In the genomic region with DNA sequence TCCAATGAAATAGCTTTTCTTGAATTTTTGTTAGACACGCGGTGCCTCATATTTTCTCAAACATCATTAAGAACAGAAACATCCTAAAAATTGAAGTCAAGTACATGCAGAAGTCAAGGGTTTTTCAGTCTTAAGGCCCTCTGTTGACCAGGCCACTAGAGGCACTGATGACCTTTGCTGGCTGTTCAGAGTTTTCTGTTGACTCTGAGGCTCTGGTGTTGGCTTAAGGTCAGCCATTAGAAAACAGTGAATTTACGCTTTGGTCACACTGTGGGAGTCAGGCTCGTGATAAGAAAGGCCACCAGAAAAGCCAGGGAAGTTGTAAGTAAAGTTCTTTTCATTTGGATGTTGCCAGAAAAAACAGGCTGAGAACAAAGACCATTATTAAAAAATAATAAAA, we compare ENCODE assay signal across 2 cellular contexts.
TF ChIP-seq lines count a peak whose summit lies in the region.

No MANE protein-coding gene starts in this region.

TF ChIP-seq in H1, 55 proteins besides CTCF, POLR2A, EP300 and RAD21 (continued from another document):
- no peak for TF ChIP-seq TCF12 (IDR thresholded peaks at IDR 0.05; ENCODE audit: low read depth, low read length)
- TF ChIP-seq GABPA (IDR thresholded peaks at IDR 0.05; ENCODE audit: borderline replicate concordance, insufficient read depth, low read length) = no peak
- no peak for TF ChIP-seq RBBP5 (IDR thresholded peaks at IDR 0.05; ENCODE audit: borderline replicate concordance, low read depth, low read length)
- TF ChIP-seq RNF2 (IDR thresholded peaks at IDR 0.05; ENCODE audit: borderline replicate concordance, low read depth, low read length, missing control alignments, poor library complexity, severe bottlenecking) = no peak
- TF ChIP-seq SP1 (IDR thresholded peaks at IDR 0.05; ENCODE audit: low read depth, low read length) = no peak
- no peak for TF ChIP-seq ZNF274 (IDR thresholded peaks at IDR 0.05; ENCODE audit: borderline replicate concordance, extremely low read depth, low read length)
- no peak for TF ChIP-seq TEAD4 (IDR thresholded peaks at IDR 0.05; ENCODE audit: low read depth, low read length)
- no peak for TF ChIP-seq TAF1 (IDR thresholded peaks at IDR 0.05; ENCODE audit: low read depth, low read length)
- TF ChIP-seq CTBP2 (IDR thresholded peaks at IDR 0.05; ENCODE audit: borderline replicate concordance, insufficient read depth, insufficient read length, low read length) = no peak
- no peak for TF ChIP-seq CHD2 (IDR thresholded peaks at IDR 0.05; ENCODE audit: low read length)
- TF ChIP-seq CREB1 (IDR thresholded peaks at IDR 0.05) = no peak
- TF ChIP-seq, protein P1, sequence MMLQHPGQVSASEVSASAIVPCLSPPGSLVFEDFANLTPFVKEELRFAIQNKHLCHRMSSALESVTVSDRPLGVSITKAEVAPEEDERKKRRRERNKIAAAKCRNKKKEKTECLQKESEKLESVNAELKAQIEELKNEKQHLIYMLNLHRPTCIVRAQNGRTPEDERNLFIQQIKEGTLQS (IDR thresholded peaks at IDR 0.05; ENCODE audit: insufficient read depth, low read depth, low read length) = no peak
- TF ChIP-seq SIRT6 (IDR thresholded peaks at IDR 0.05; ENCODE audit: low read length) = no peak
- no peak for TF ChIP-seq POLR2AphosphoS5 (IDR thresholded peaks at IDR 0.05; ENCODE audit: low read depth, low read length)
- TF ChIP-seq POU5F1 (IDR thresholded peaks at IDR 0.05; ENCODE audit: low read depth, low read length) = no peak
- no peak for TF ChIP-seq CHD1 (IDR thresholded peaks at IDR 0.05; ENCODE audit: low read depth, low read length)
- no peak for TF ChIP-seq EZH2 (IDR thresholded peaks at IDR 0.05; ENCODE audit: low read depth, low read length, severe bottlenecking)
- no peak for TF ChIP-seq HDAC2 (IDR thresholded peaks at IDR 0.05; ENCODE audit: borderline replicate concordance in 1 of 2, low read depth in 2 of 2, low read length in 2 of 2)

TF ChIP-seq in liver, 16 proteins besides CTCF, POLR2A, EP300 and RAD21 (continued from another document):
- TF ChIP-seq, protein P2, sequence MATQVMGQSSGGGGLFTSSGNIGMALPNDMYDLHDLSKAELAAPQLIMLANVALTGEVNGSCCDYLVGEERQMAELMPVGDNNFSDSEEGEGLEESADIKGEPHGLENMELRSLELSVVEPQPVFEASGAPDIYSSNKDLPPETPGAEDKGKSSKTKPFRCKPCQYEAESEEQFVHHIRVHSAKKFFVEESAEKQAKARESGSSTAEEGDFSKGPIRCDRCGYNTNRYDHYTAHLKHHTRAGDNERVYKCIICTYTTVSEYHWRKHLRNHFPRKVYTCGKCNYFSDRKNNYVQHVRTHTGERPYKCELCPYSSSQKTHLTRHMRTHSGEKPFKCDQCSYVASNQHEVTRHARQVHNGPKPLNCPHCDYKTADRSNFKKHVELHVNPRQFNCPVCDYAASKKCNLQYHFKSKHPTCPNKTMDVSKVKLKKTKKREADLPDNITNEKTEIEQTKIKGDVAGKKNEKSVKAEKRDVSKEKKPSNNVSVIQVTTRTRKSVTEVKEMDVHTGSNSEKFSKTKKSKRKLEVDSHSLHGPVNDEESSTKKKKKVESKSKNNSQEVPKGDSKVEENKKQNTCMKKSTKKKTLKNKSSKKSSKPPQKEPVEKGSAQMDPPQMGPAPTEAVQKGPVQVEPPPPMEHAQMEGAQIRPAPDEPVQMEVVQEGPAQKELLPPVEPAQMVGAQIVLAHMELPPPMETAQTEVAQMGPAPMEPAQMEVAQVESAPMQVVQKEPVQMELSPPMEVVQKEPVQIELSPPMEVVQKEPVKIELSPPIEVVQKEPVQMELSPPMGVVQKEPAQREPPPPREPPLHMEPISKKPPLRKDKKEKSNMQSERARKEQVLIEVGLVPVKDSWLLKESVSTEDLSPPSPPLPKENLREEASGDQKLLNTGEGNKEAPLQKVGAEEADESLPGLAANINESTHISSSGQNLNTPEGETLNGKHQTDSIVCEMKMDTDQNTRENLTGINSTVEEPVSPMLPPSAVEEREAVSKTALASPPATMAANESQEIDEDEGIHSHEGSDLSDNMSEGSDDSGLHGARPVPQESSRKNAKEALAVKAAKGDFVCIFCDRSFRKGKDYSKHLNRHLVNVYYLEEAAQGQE (IDR thresholded peaks at IDR 0.05) = no peak
- TF ChIP-seq JUND (IDR thresholded peaks at IDR 0.05) (no peak), RXRA (IDR thresholded peaks at IDR 0.05) (peak in 1 of 2 donors; percentile 15), NR2F2 (IDR thresholded peaks at IDR 0.05) (no peak), HNF4A (conservative IDR thresholded peaks at IDR 0.05) (peak; percentile 7 to 20), EGR1 (IDR thresholded peaks at IDR 0.05; ENCODE audit: low read depth in 2 of 2) (no peak)
